23 cellular contexts compared by ENCODE assay signal in the genomic region with DNA sequence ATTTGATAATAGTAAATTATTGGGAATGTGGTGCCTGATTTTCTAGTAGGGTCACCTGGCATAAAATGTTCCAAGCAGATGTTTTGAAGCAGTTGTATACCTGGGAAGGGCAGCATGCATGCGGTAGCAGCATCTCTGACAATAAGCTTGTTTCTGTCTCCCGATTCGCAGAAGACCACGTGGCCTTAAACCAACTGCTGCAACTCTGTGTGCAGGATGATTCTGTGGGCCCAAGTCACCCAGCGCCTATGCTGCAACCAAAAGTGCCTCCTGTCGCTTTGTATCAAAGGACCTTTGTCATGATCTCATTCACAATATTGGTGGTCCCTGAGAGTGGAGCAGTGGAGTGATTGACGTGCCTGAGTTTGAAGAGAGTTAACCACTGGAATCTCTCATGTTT. TPM values are rescaled to one million over a fixed set of nuclear protein-coding genes. Genes with fewer than 3 reads are reported as not detected.
DNase-seq lines count a peak whose midpoint lies in the region; ATAC-seq and TF ChIP-seq lines count a peak whose summit lies in the region.
"Had no signal": no experiment of that assay in that cellular context is flagged by ENCODE, and none has a peak within 500 bp of the region (broad histone marks: within the 10 kb centered on the region; RNA-seq: fewer than 3 reads in every experiment).

No MANE protein-coding gene starts in this region.

- H3K4me3 Mint-ChIP-seq in T-helper 17 cell (no peak overlapping the region), mesothelial cell of epicardium (no peak overlapping the region)
- H3K4me3 Mint-ChIP-seq in activated CD4-positive, alpha-beta T cell treated with anti-CD3 and anti-CD28 coated beads for 36 hours, result no peak overlapping the region
- H3K4me3 Mint-ChIP-seq: CD8-positive, alpha-beta memory T cell had no signal

- H3K36me3 ChIP-seq in cardiac muscle cell (peaks cover 4% of the 10 kb centered on the region), left ventricle myocardium inferior (peaks cover 40% of the 10 kb centered on the region), stomach (peaks cover 24 to 72% (median 63%) of the 10 kb centered on the region in 4 donors)

- H3K27ac ChIP-seq in cardiac muscle cell (peak overlapping the region; percentile 6), left ventricle myocardium inferior (replicated peaks) (no peak overlapping the region), stomach (no peak overlapping the region)
- H3K27ac ChIP-seq: BLaER1 treated with 17β-estradiol and CSF1 and Interleukin-3, amounts not matched to agents 10 nM and 100 nM had no signal

- H3K27me3 ChIP-seq in cardiac muscle cell, result no peaks in the 10 kb centered on the region
- no peaks in the 10 kb centered on the region for H3K27me3 ChIP-seq in left ventricle myocardium inferior (ENCODE audit: low read depth)
- H3K27me3 ChIP-seq in stomach, result no peaks in the 10 kb centered on the region
- H3K27me3 ChIP-seq: BLaER1 treated with 17β-estradiol and CSF1 and Interleukin-3, amounts not matched to agents 10 nM and 100 nM had no signal

- 82 to 93% (median 86%) methylated on average over 7 of the region's 7 CpGs for WGBS in stomach, 5 donors

- no peak for TF ChIP-seq EP300 in stomach (IDR thresholded peaks at IDR 0.05)

- DNase-seq in cardiac muscle cell (ENCODE audit: low read depth in 1 of 2, low spot score in 1 of 2), result no peak
- no peak for DNase-seq in left ventricle myocardium inferior
- DNase-seq in T-helper 17 cell, result no peak
- no peak for DNase-seq in mesothelial cell of epicardium (ENCODE audit: low spot score in 2 of 2, unreplicated experiment in 2 of 2)
- no peak for DNase-seq in activated naive CD4-positive, alpha-beta T cell treated with anti-CD3 and anti-CD28 coated beads, Interleukin-2, amount 50 U/mL, for 16 hours
- DNase-seq in activated CD4-positive, alpha-beta T cell treated with anti-CD3 and anti-CD28 coated beads for 36 hours, result no peak
- no peak for DNase-seq in stomach
- DNase-seq: CD8-positive, alpha-beta memory T cell; DMS53; EL; GOT3; IMR-90; NCI-H1417 treated with DMSO at 0.1 percent for 48 hours; NCI-H187 treated with DMSO at 0.1 percent for 48 hours; NCI-H2227 treated with DMSO at 0.1 percent for 48 hours; NCI-H510A treated with DMSO at 0.1 percent for 48 hours; PC-3; RPMI8226; SHP77 treated with DMSO at 0.1 percent for 48 hours had no signal

- H3K4me1 ChIP-seq in cardiac muscle cell (ENCODE audit: low read depth), result peaks cover 5% of the 10 kb centered on the region
- peaks cover 94% of the 10 kb centered on the region for H3K4me1 ChIP-seq in left ventricle myocardium inferior
- H3K4me1 ChIP-seq in stomach, result peaks cover 0 to 60% (median 29%) of the 10 kb centered on the region in 4 donors

- H3K4me3 ChIP-seq in cardiac muscle cell (no peak overlapping the region), left ventricle myocardium inferior (no peak overlapping the region), stomach (no peak overlapping the region)
- H3K4me3 ChIP-seq: BLaER1 treated with 17β-estradiol and CSF1 and Interleukin-3, amounts not matched to agents 10 nM and 100 nM; GM12878 had no signal

- peak overlapping the region; percentile 51 for H3K27ac Mint-ChIP-seq in T-helper 17 cell
- peak overlapping the region; percentile 48 for H3K27ac Mint-ChIP-seq in mesothelial cell of epicardium
- no peak overlapping the region for H3K27ac Mint-ChIP-seq in activated CD4-positive, alpha-beta T cell treated with anti-CD3 and anti-CD28 coated beads for 36 hours

- intact Hi-C loops in left ventricle myocardium inferior (cut with micrococcal nuclease) (no loop called here), stomach (cut with DNase I; ENCODE audit: low total_unique reads) (no loop called here)
- intact Hi-C loops in activated CD4-positive, alpha-beta T cell treated with anti-CD3 and anti-CD28 coated beads for 36 hours (cut with DNase I, micrococcal nuclease), result no loop called here

- no peaks in the 10 kb centered on the region for H3K9me3 Mint-ChIP-seq in mesothelial cell of epicardium
- no peaks in the 10 kb centered on the region for H3K9me3 Mint-ChIP-seq in activated CD4-positive, alpha-beta T cell treated with anti-CD3 and anti-CD28 coated beads for 36 hours (ENCODE audit: low read depth)
- H3K9me3 Mint-ChIP-seq: CD8-positive, alpha-beta memory T cell had no signal

- H3K4me1 Mint-ChIP-seq in T-helper 17 cell (peaks cover 40% of the 10 kb centered on the region), mesothelial cell of epicardium (no peaks in the 10 kb centered on the region)
- H3K4me1 Mint-ChIP-seq in activated CD4-positive, alpha-beta T cell treated with anti-CD3 and anti-CD28 coated beads for 36 hours, result peaks cover 40% of the 10 kb centered on the region

- H3K27me3 Mint-ChIP-seq in T-helper 17 cell (no peaks in the 10 kb centered on the region), mesothelial cell of epicardium (ENCODE audit: low read depth) (no peaks in the 10 kb centered on the region)
- H3K27me3 Mint-ChIP-seq in activated CD4-positive, alpha-beta T cell treated with anti-CD3 and anti-CD28 coated beads for 36 hours, result no peaks in the 10 kb centered on the region
- H3K27me3 Mint-ChIP-seq: CD8-positive, alpha-beta memory T cell had no signal

- no peak for TF ChIP-seq POLR2A in stomach (IDR thresholded peaks at IDR 0.05)

- POLR2A ChIA-PET in activated CD4-positive, alpha-beta T cell treated with anti-CD3 and anti-CD28 coated beads for 36 hours (lab: Charles Lee), result no interaction called here

- H3K36me3 Mint-ChIP-seq in T-helper 17 cell (ENCODE audit: low read depth) (no peaks in the 10 kb centered on the region), mesothelial cell of epicardium (peaks cover 14% of the 10 kb centered on the region)
- H3K36me3 Mint-ChIP-seq in activated CD4-positive, alpha-beta T cell treated with anti-CD3 and anti-CD28 coated beads for 36 hours (ENCODE audit: low read depth), result peaks cover 37% of the 10 kb centered on the region

- no peak for ATAC-seq in T-helper 17 cell
- ATAC-seq in activated CD4-positive, alpha-beta T cell treated with anti-CD3 and anti-CD28 coated beads for 36 hours, result no peak
- ATAC-seq: GM12878, PC-3 had no signal

- H3K9me3 ChIP-seq in cardiac muscle cell (ENCODE audit: low read depth) (no peaks in the 10 kb centered on the region), left ventricle myocardium inferior (replicated peaks) (no peaks in the 10 kb centered on the region), T-helper 17 cell (ENCODE audit: control insufficient read depth, low read length, poor library complexity, severe bottlenecking) (no peaks in the 10 kb centered on the region), stomach (no peaks in the 10 kb centered on the region)
- H3K9me3 ChIP-seq: BLaER1 treated with 17β-estradiol and CSF1 and Interleukin-3, amounts not matched to agents 10 nM and 100 nM had no signal

- CTCF ChIA-PET in activated CD4-positive, alpha-beta T cell treated with anti-CD3 and anti-CD28 coated beads for 36 hours (lab: Charles Lee), result interaction anchor here (1.0 kb wide), 1 partner anchor 34 kb away, joined by 5 read pairs; no protein-coding TSS in a partner anchor

- TF ChIP-seq CTCF in cardiac muscle cell (IDR thresholded peaks at IDR 0.05; ENCODE audit: low read depth, low read length) (no peak), left ventricle myocardium inferior (IDR thresholded peaks at IDR 0.05; ENCODE audit: borderline replicate concordance) (no peak), mesothelial cell of epicardium (IDR thresholded peaks at IDR 0.05; ENCODE audit: unreplicated experiment) (no peak), stomach (IDR thresholded peaks at IDR 0.05) (no peak)

RNA-seq across cellular contexts. Expression of gene NDEL1, which starts 8.1 kb away (rescaled TPM):
- 34.8 and 47.3 TPM in 2 replicates for total RNA-seq in cardiac muscle cell
- 21.3 and 25.7 TPM in 2 replicates for polyA plus RNA-seq in cardiac muscle cell
- 25.0 TPM for total RNA-seq in left ventricle myocardium inferior
- total RNA-seq in T-helper 17 cell, result 100 to 1,000 TPM; 259 to 267 TPM
- total RNA-seq in mesothelial cell of epicardium, result 60.2 to 63.3 TPM (median 61.2 TPM) in 3 replicates
- 10 to 100 TPM; 51.9 to 58.6 TPM for total RNA-seq in activated CD4-positive, alpha-beta T cell treated with anti-CD3 and anti-CD28 coated beads for 36 hours
- total RNA-seq in stomach, result 100 to 1,000 TPM in 1 of 5 donors, 10 to 100 TPM in 4; 12.8 to 102 (median 63.8) TPM
- polyA plus RNA-seq in stomach, result 10 to 100 TPM; 17.6 to 31.9 (median 26.3) TPM

RNA-seq across cellular contexts. Expression of gene RNF222, which starts 46.1 kb away (rescaled TPM):
- total RNA-seq in cardiac muscle cell (not detected in 2 replicates), left ventricle myocardium inferior (not detected), T-helper 17 cell (under 1 TPM; 0.52 to 0.62 TPM), mesothelial cell of epicardium (not detected in 3 replicates), stomach (not detected)
- polyA plus RNA-seq in cardiac muscle cell (0.17 and 0.37 TPM in 2 replicates), stomach (1 to 10 TPM in 1 of 3 donors, not detected in 2; 1.5 TPM)
- not detected for total RNA-seq in activated CD4-positive, alpha-beta T cell treated with anti-CD3 and anti-CD28 coated beads for 36 hours
- total RNA-seq: A673; CD8-positive, alpha-beta memory T cell; GM12878; IMR-90; MCF 10A had no signal
- polyA plus RNA-seq: GM12878, IMR-90 had no signal
